ENCODE assay signal across 8 cellular contexts in genomic region chr20:23622839-23623343, GRCh38. TPM values are rescaled to one million over a fixed set of nuclear protein-coding genes. Genes with fewer than 3 reads are reported as not detected.
DNase-seq lines count a peak whose midpoint lies in the region; ATAC-seq lines count a peak whose summit lies in the region.

No MANE protein-coding gene starts in this region.

- CTCF ChIA-PET in activated CD8-positive, alpha-beta T cell treated with anti-CD3 and anti-CD28 coated beads, Interleukin-2, amount 10 ng/mL, durations not matched to agents 7 days and 5 days (lab: Charles Lee), result no interaction called here
- CTCF ChIA-PET in activated CD4-positive, alpha-beta T cell treated with anti-CD3 and anti-CD28 coated beads for 36 hours (lab: Charles Lee), result no interaction called here

- in situ Hi-C loops in G401 (cut with HindIII; ENCODE audit: low sequenced_read_pairs), result no loop called here

- H3K27ac ChIP-seq in stomach smooth muscle (ENCODE audit: low read length), result peak overlapping the region; percentile 81

- H3K4me3 Mint-ChIP-seq in activated T-helper 1 cell treated with anti-CD3 and anti-CD28 coated beads, Interleukin-12 subunit alpha, Interleukin-12 subunit beta, Interleukin-2, Interleukin-4 antibody, amounts not matched to agents 30 ng/mL and 10 ng/mL and 1 ng/mL, durations not matched to agents 14 hours and 24 hours and 36 hours, result peak overlapping the region; percentile 28
- no peak overlapping the region for H3K4me3 Mint-ChIP-seq in activated CD8-positive, alpha-beta T cell treated with anti-CD3 and anti-CD28 coated beads, Interleukin-2, amount 10 ng/mL, durations not matched to agents 7 days and 5 days
- H3K4me3 Mint-ChIP-seq in activated CD4-positive, alpha-beta T cell treated with anti-CD3 and anti-CD28 coated beads for 36 hours, result no peak overlapping the region

- no peaks in the 10 kb centered on the region for H3K9me3 Mint-ChIP-seq in activated T-helper 1 cell treated with anti-CD3 and anti-CD28 coated beads, Interleukin-12 subunit alpha, Interleukin-12 subunit beta, Interleukin-2, Interleukin-4 antibody, amounts not matched to agents 30 ng/mL and 10 ng/mL and 1 ng/mL, durations not matched to agents 14 hours and 24 hours and 36 hours
- H3K9me3 Mint-ChIP-seq in activated CD8-positive, alpha-beta T cell treated with anti-CD3 and anti-CD28 coated beads, Interleukin-2, amount 10 ng/mL, durations not matched to agents 7 days and 5 days (ENCODE audit: insufficient read depth), result no peaks in the 10 kb centered on the region
- no peaks in the 10 kb centered on the region for H3K9me3 Mint-ChIP-seq in activated CD4-positive, alpha-beta T cell treated with anti-CD3 and anti-CD28 coated beads for 36 hours (ENCODE audit: low read depth)

- H3K36me3 Mint-ChIP-seq in activated T-helper 1 cell treated with anti-CD3 and anti-CD28 coated beads, Interleukin-12 subunit alpha, Interleukin-12 subunit beta, Interleukin-2, Interleukin-4 antibody, amounts not matched to agents 30 ng/mL and 10 ng/mL and 1 ng/mL, durations not matched to agents 14 hours and 24 hours and 36 hours (ENCODE audit: low read depth), result no peaks in the 10 kb centered on the region
- no peaks in the 10 kb centered on the region for H3K36me3 Mint-ChIP-seq in activated CD8-positive, alpha-beta T cell treated with anti-CD3 and anti-CD28 coated beads, Interleukin-2, amount 10 ng/mL, durations not matched to agents 7 days and 5 days (ENCODE audit: low read depth)
- no peaks in the 10 kb centered on the region for H3K36me3 Mint-ChIP-seq in activated CD4-positive, alpha-beta T cell treated with anti-CD3 and anti-CD28 coated beads for 36 hours (ENCODE audit: low read depth)

- H3K27me3 ChIP-seq in stomach smooth muscle (ENCODE audit: control insufficient read depth in 1 of 2, insufficient read depth in 2 of 2, low read length in 2 of 2), result no peaks in the 10 kb centered on the region

- H3K9ac ChIP-seq in stomach smooth muscle (ENCODE audit: low read length in 2 of 2), result peak overlapping the region; percentile 55 to 66

- H3K9me3 ChIP-seq in stomach smooth muscle (ENCODE audit: control insufficient read depth in 2 of 2, low read length in 2 of 2), result no peaks in the 10 kb centered on the region

- H3K4me1 Mint-ChIP-seq in activated T-helper 1 cell treated with anti-CD3 and anti-CD28 coated beads, Interleukin-12 subunit alpha, Interleukin-12 subunit beta, Interleukin-2, Interleukin-4 antibody, amounts not matched to agents 30 ng/mL and 10 ng/mL and 1 ng/mL, durations not matched to agents 14 hours and 24 hours and 36 hours (ENCODE audit: low read depth), result no peaks in the 10 kb centered on the region
- H3K4me1 Mint-ChIP-seq in activated CD8-positive, alpha-beta T cell treated with anti-CD3 and anti-CD28 coated beads, Interleukin-2, amount 10 ng/mL, durations not matched to agents 7 days and 5 days (ENCODE audit: low read depth), result peaks cover 6% of the 10 kb centered on the region
- H3K4me1 Mint-ChIP-seq in activated CD4-positive, alpha-beta T cell treated with anti-CD3 and anti-CD28 coated beads for 36 hours, result no peaks in the 10 kb centered on the region

- peaks cover 4% of the 10 kb centered on the region for H3K4me1 ChIP-seq in stomach smooth muscle (ENCODE audit: control insufficient read depth, insufficient read depth, low read length)

- no peaks in the 10 kb centered on the region for H3K36me3 ChIP-seq in stomach smooth muscle (ENCODE audit: control insufficient read depth in 2 of 2, insufficient read depth in 2 of 2, low read length in 2 of 2)

- peak; percentile 18 for DNase-seq in G401 (ENCODE audit: low spot score)
- DNase-seq in activated T-helper 1 cell treated with anti-CD3 and anti-CD28 coated beads, Interleukin-12 subunit alpha, Interleukin-12 subunit beta, Interleukin-2, Interleukin-4 antibody, amounts not matched to agents 30 ng/mL and 10 ng/mL and 1 ng/mL, durations not matched to agents 14 hours and 24 hours and 36 hours (ENCODE audit: low spot score), result no peak
- DNase-seq in left ventricle myocardium superior, result peak; percentile 77
- no peak for DNase-seq in activated CD4-positive, alpha-beta T cell treated with anti-CD3 and anti-CD28 coated beads, Interleukin-2, amount 50 U/mL, for 1 hour
- no peak for DNase-seq in activated CD8-positive, alpha-beta T cell treated with anti-CD3 and anti-CD28 coated beads, Interleukin-2, amount 10 ng/mL, durations not matched to agents 7 days and 5 days
- no peak for DNase-seq in activated CD4-positive, alpha-beta T cell treated with anti-CD3 and anti-CD28 coated beads for 36 hours

- POLR2A ChIA-PET in activated CD8-positive, alpha-beta T cell treated with anti-CD3 and anti-CD28 coated beads, Interleukin-2, amount 10 ng/mL, durations not matched to agents 7 days and 5 days (lab: Charles Lee), result no interaction called here
- POLR2A ChIA-PET in activated CD4-positive, alpha-beta T cell treated with anti-CD3 and anti-CD28 coated beads for 36 hours (lab: Charles Lee), result no interaction called here

- ATAC-seq in HG03175 (IDR thresholded peaks at IDR 0.05; ENCODE audit: unreplicated experiment) (peak; percentile 79), left ventricle myocardium superior (peak; percentile 97)
- ATAC-seq in activated CD8-positive, alpha-beta T cell treated with anti-CD3 and anti-CD28 coated beads, Interleukin-2, amount 10 ng/mL, durations not matched to agents 7 days and 5 days, result no peak
- no peak for ATAC-seq in activated CD4-positive, alpha-beta T cell treated with anti-CD3 and anti-CD28 coated beads for 36 hours

- intact Hi-C loops in activated T-helper 1 cell treated with anti-CD3 and anti-CD28 coated beads, Interleukin-12 subunit alpha, Interleukin-12 subunit beta, Interleukin-2, Interleukin-4 antibody, amounts not matched to agents 30 ng/mL and 10 ng/mL and 1 ng/mL, durations not matched to agents 14 hours and 24 hours and 36 hours (cut with micrococcal nuclease), result no loop called here
- intact Hi-C loops in left ventricle myocardium superior (cut with micrococcal nuclease), result no loop called here
- intact Hi-C loops in activated CD4-positive, alpha-beta T cell treated with anti-CD3 and anti-CD28 coated beads for 36 hours (cut with DNase I, micrococcal nuclease), result no loop called here

- peak overlapping the region; percentile 61 to 64 for H3K4me3 ChIP-seq in stomach smooth muscle (ENCODE audit: low read length in 2 of 2)

- no peaks in the 10 kb centered on the region for H3K27me3 Mint-ChIP-seq in activated T-helper 1 cell treated with anti-CD3 and anti-CD28 coated beads, Interleukin-12 subunit alpha, Interleukin-12 subunit beta, Interleukin-2, Interleukin-4 antibody, amounts not matched to agents 30 ng/mL and 10 ng/mL and 1 ng/mL, durations not matched to agents 14 hours and 24 hours and 36 hours (ENCODE audit: insufficient read depth)
- H3K27me3 Mint-ChIP-seq in activated CD8-positive, alpha-beta T cell treated with anti-CD3 and anti-CD28 coated beads, Interleukin-2, amount 10 ng/mL, durations not matched to agents 7 days and 5 days (ENCODE audit: low read depth), result peaks cover 26% of the 10 kb centered on the region
- H3K27me3 Mint-ChIP-seq in activated CD4-positive, alpha-beta T cell treated with anti-CD3 and anti-CD28 coated beads for 36 hours, result peaks cover 18% of the 10 kb centered on the region

- H3K27ac Mint-ChIP-seq in activated T-helper 1 cell treated with anti-CD3 and anti-CD28 coated beads, Interleukin-12 subunit alpha, Interleukin-12 subunit beta, Interleukin-2, Interleukin-4 antibody, amounts not matched to agents 30 ng/mL and 10 ng/mL and 1 ng/mL, durations not matched to agents 14 hours and 24 hours and 36 hours, result no peak overlapping the region
- H3K27ac Mint-ChIP-seq in activated CD8-positive, alpha-beta T cell treated with anti-CD3 and anti-CD28 coated beads, Interleukin-2, amount 10 ng/mL, durations not matched to agents 7 days and 5 days, result no peak overlapping the region
- H3K27ac Mint-ChIP-seq in activated CD4-positive, alpha-beta T cell treated with anti-CD3 and anti-CD28 coated beads for 36 hours, result no peak overlapping the region

RNA-seq across cellular contexts. Expression of gene CST3, which starts 14.9 kb away (rescaled TPM):
- total RNA-seq in G401 (2014; rRNA removed; shearing (Covaris generic)), result 26.7 and 56.5 TPM in 2 replicates
- total RNA-seq in activated T-helper 1 cell treated with anti-CD3 and anti-CD28 coated beads, Interleukin-12 subunit alpha, Interleukin-12 subunit beta, Interleukin-2, Interleukin-4 antibody, amounts not matched to agents 30 ng/mL and 10 ng/mL and 1 ng/mL, durations not matched to agents 14 hours and 24 hours and 36 hours, result 0.31 and 0.61 TPM in 2 replicates
- total RNA-seq in left ventricle myocardium superior, result 887 TPM
- total RNA-seq in activated CD8-positive, alpha-beta T cell treated with anti-CD3 and anti-CD28 coated beads, Interleukin-2, amount 10 ng/mL, durations not matched to agents 7 days and 5 days, result under 1 TPM; 0.47 to 0.50 TPM
- 1 to 10 TPM; 1.0 to 1.4 TPM for total RNA-seq in activated CD4-positive, alpha-beta T cell treated with anti-CD3 and anti-CD28 coated beads for 36 hours

RNA-seq across cellular contexts. Expression of gene CST9, which starts 17.2 kb away (rescaled TPM):
- not detected in 2 replicates for total RNA-seq in G401 (2014; rRNA removed; shearing (Covaris generic))
- not detected in 2 replicates for total RNA-seq in activated T-helper 1 cell treated with anti-CD3 and anti-CD28 coated beads, Interleukin-12 subunit alpha, Interleukin-12 subunit beta, Interleukin-2, Interleukin-4 antibody, amounts not matched to agents 30 ng/mL and 10 ng/mL and 1 ng/mL, durations not matched to agents 14 hours and 24 hours and 36 hours
- total RNA-seq in left ventricle myocardium superior, result not detected
- total RNA-seq in activated CD8-positive, alpha-beta T cell treated with anti-CD3 and anti-CD28 coated beads, Interleukin-2, amount 10 ng/mL, durations not matched to agents 7 days and 5 days, result not detected
- total RNA-seq in activated CD4-positive, alpha-beta T cell treated with anti-CD3 and anti-CD28 coated beads for 36 hours, result not detected

RNA-seq across cellular contexts. Expression of gene CST9L, which starts 54.6 kb away (rescaled TPM):
- not detected in 2 replicates for total RNA-seq in G401 (2014; rRNA removed; shearing (Covaris generic))
- not detected in 2 replicates for total RNA-seq in activated T-helper 1 cell treated with anti-CD3 and anti-CD28 coated beads, Interleukin-12 subunit alpha, Interleukin-12 subunit beta, Interleukin-2, Interleukin-4 antibody, amounts not matched to agents 30 ng/mL and 10 ng/mL and 1 ng/mL, durations not matched to agents 14 hours and 24 hours and 36 hours
- not detected for total RNA-seq in left ventricle myocardium superior
- not detected for total RNA-seq in activated CD8-positive, alpha-beta T cell treated with anti-CD3 and anti-CD28 coated beads, Interleukin-2, amount 10 ng/mL, durations not matched to agents 7 days and 5 days
- not detected for total RNA-seq in activated CD4-positive, alpha-beta T cell treated with anti-CD3 and anti-CD28 coated beads for 36 hours

Comparison
In these comparisons a context has a peak if more than half of its experiments do, and no peak if none do; other contexts are left out.
1. DNase-seq: peak in G401 (single experiment) and left ventricle myocardium superior (single experiment); none in activated T-helper 1 cell treated with anti-CD3 and anti-CD28 coated beads, Interleukin-12 subunit alpha, Interleukin-12 subunit beta, Interleukin-2, Interleukin-4 antibody, amounts not matched to agents 30 ng/mL and 10 ng/mL and 1 ng/mL, durations not matched to agents 14 hours and 24 hours and 36 hours (single experiment), activated CD4-positive, alpha-beta T cell treated with anti-CD3 and anti-CD28 coated beads, Interleukin-2, amount 50 U/mL, for 1 hour (single experiment), activated CD8-positive, alpha-beta T cell treated with anti-CD3 and anti-CD28 coated beads, Interleukin-2, amount 10 ng/mL, durations not matched to agents 7 days and 5 days (single experiment) and activated CD4-positive, alpha-beta T cell treated with anti-CD3 and anti-CD28 coated beads for 36 hours (single experiment).
2. ATAC-seq: peak in HG03175 (single experiment) and left ventricle myocardium superior (single experiment); none in activated CD8-positive, alpha-beta T cell treated with anti-CD3 and anti-CD28 coated beads, Interleukin-2, amount 10 ng/mL, durations not matched to agents 7 days and 5 days (single experiment) and activated CD4-positive, alpha-beta T cell treated with anti-CD3 and anti-CD28 coated beads for 36 hours (single experiment).
3. RNA of gene CST3, which starts 14.9 kb away (total RNA-seq): 887 TPM in left ventricle myocardium superior (single experiment); 26.7 to 56.5 TPM in G401, 1.0 to 1.4 TPM in activated CD4-positive, alpha-beta T cell treated with anti-CD3 and anti-CD28 coated beads for 36 hours, 0.47 to 0.50 TPM in activated CD8-positive, alpha-beta T cell treated with anti-CD3 and anti-CD28 coated beads, Interleukin-2, amount 10 ng/mL, durations not matched to agents 7 days and 5 days and 0.31 to 0.61 TPM in activated T-helper 1 cell treated with anti-CD3 and anti-CD28 coated beads, Interleukin-12 subunit alpha, Interleukin-12 subunit beta, Interleukin-2, Interleukin-4 antibody, amounts not matched to agents 30 ng/mL and 10 ng/mL and 1 ng/mL, durations not matched to agents 14 hours and 24 hours and 36 hours; every median in the first group is over 10 times any median in the second.